Comparison of ENCODE assay signal across 13 cellular contexts in the genomic region with DNA sequence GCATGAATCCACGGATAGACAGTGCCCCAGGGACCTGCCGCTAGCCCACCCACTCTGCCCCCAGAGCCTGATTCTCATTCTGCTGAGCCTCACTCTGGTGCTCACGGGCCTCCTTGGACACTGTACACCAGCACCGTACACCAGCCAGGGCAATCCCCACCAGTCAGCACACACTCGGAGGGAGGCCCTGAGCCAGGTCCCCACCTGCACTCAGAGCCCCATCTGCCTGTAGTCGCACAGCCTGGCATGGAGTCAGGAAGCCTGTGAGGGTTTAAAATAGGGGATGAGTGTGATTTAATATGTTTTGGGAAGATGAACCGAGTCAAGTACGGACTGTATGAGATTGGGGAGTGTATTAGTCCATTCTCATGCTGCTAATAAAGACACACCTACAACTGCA.
"Had no signal": no experiment of that assay in that cellular context is flagged by ENCODE, and none has a peak within 500 bp of the region (broad histone marks: within the 10 kb centered on the region; RNA-seq: fewer than 3 reads in every experiment).

No MANE protein-coding gene starts in this region.

- DNase-seq: activated CD4-positive, alpha-beta T cell treated with anti-CD3 and anti-CD28 coated beads, Interleukin-2, amount 10 ng/mL, durations not matched to agents 24 days and 14 days; activated naive CD4-positive, alpha-beta T cell treated with anti-CD3 and anti-CD28 coated beads for 36 hours; endodermal cell; islet precursor cell; mesenchymal stem cell; natural killer cell; posterior cingulate gyrus; stimulated activated CD4-positive, alpha-beta T cell treated with anti-CD3 and anti-CD28 coated beads, Interleukin-15, amount 100 ng/mL, for 24 hours; stimulated activated CD4-positive, alpha-beta T cell treated with anti-CD3 and anti-CD28 coated beads, Interleukin-4, amount 100 ng/mL, for 24 hours had no signal

- H3K36me3 ChIP-seq: ascending aorta, breast epithelium had no signal

- H3K4me1 ChIP-seq: breast epithelium had no signal

- H3K9me3 ChIP-seq: ascending aorta, breast epithelium had no signal

- H3K4me3 ChIP-seq: ascending aorta, breast epithelium, dorsolateral prefrontal cortex, skin epidermis had no signal

- H3K27me3 ChIP-seq: ascending aorta, breast epithelium, dorsolateral prefrontal cortex had no signal

- H3K27ac ChIP-seq: ascending aorta, breast epithelium had no signal
